In the genomic region with DNA sequence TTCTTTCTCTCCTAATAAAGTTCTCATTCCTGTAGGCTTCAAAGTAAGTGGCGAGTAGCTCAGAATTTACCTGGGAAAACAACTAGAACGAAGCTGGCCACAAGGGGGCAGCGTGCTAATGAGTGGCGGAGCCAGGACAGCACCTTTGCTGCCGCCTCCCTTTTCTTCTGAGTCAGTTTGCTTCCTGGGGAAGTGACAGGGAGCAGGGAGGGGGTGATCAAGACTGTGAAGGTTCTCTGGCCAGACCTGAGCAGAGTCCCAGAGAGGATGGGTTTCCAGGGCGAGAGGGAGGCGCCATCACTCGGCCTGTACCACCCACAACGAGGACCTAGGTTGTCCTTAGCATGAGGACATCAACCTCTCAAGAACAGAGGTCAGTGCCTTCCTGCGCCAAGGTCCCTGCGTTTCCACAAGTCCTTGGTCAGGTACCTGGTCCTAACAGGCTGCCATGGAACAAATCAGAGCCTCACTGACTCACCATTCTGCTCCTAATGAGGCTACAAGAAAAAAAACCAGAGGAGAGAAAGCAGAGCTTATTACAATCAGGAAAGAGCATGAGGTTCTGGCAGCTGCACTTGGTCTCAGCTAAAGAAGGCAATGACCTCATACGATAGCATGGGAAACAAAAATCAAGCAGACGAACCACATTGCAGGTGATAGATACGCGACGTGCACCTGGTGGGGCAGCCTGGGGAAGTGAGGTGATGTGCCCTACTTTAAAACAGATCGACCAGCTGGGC, we compare ENCODE assay signal across 1 cellular context.
TF ChIP-seq lines count a peak whose summit lies in the region.

No MANE protein-coding gene starts in this region.

TF ChIP-seq in K562, 482 proteins besides CTCF, POLR2A, EP300 and RAD21 (continued from another document):
- TF ChIP-seq MYC (IDR thresholded peaks at IDR 0.05; ENCODE audit: low read depth, low read length), result no peak; the same call in 1 of the 2 replicates
- no peak for TF ChIP-seq MYC (CRISPR knock-in tag; IDR thresholded peaks at IDR 0.05; ENCODE audit: borderline replicate concordance, low read depth)
- 0 out of 4 replicates have a peak, but pooled peaks of 1 of the 2 experiments have one; percentile 29 for TF ChIP-seq NRF1 (conservative IDR thresholded peaks at IDR 0.05 in 1 of 2, IDR thresholded peaks at IDR 0.05 in 1 of 2)
- no peak for TF ChIP-seq HNRNPH1 (optimal IDR thresholded peaks at IDR 0.05; ENCODE audit: low read depth, low read length)
TF ChIP-seq in K562: peak in this region for 36.
